ENCODE assay signal across 34 cellular contexts in genomic region chr6:111956098-111956497, GRCh38.
"Had no signal": no experiment of that assay in that cellular context is flagged by ENCODE, and none has a peak within 500 bp of the region (broad histone marks: within the 10 kb centered on the region; RNA-seq: fewer than 3 reads in every experiment).

No MANE protein-coding gene starts in this region.

- DNase-seq: Kasumi-1, MG63, MM.1S, MV-4-11, NCI-H1048, NCI-H1092, NCI-H1092 treated with DMSO at 0.1 percent for 48 hours, NCI-H1105, NCI-H1105 treated with DMSO at 0.1 percent for 48 hours, NCI-H1417, NCI-H1417 treated with DMSO at 0.1 percent for 48 hours, NCI-H1436, NCI-H1436 treated with DMSO at 0.1 percent for 48 hours, NCI-H146, NCI-H1694, NCI-H1694 treated with DMSO at 0.1 percent for 48 hours, NCI-H187, NCI-H187 treated with DMSO at 0.1 percent for 48 hours, NCI-H1930, NCI-H2029, NCI-H2029 treated with DMSO at 0.1 percent for 48 hours, NCI-H2081, NCI-H2081 treated with DMSO at 0.1 percent for 48 hours, NCI-H2107, NCI-H2171, NCI-H2171 treated with DMSO at 0.1 percent for 48 hours, NCI-H2227 treated with DMSO at 0.1 percent for 48 hours, NCI-H345, NCI-H446, NCI-H446 treated with DMSO at 0.1 percent for 48 hours, NCI-H510A, NCI-H510A treated with DMSO at 0.1 percent for 48 hours, NCI-H524, NCI-H524 treated with DMSO at 0.1 percent for 48 hours had no signal

- H3K9me3 ChIP-seq: MG63 had no signal

- H3K27me3 ChIP-seq: MG63 had no signal

- H3K4me3 ChIP-seq: MG63 had no signal

- H3K36me3 ChIP-seq: MG63 had no signal
